ENCODE assay signal across 16 cellular contexts in genomic region chr5:40781843-40782409, GRCh38. TPM values are rescaled to one million over a fixed set of nuclear protein-coding genes. Genes with fewer than 3 reads are reported as not detected.
A peak's percentile ranks its signal among the peaks of the same experiment; 100 is the strongest.
DNase-seq lines count a peak whose midpoint lies in the region; ATAC-seq and TF ChIP-seq lines count a peak whose summit lies in the region.
"Had no signal": no experiment of that assay in that cellular context is flagged by ENCODE, and none has a peak within 500 bp of the region (broad histone marks: within the 10 kb centered on the region; RNA-seq: fewer than 3 reads in every experiment).

No MANE protein-coding gene starts in this region.

- H3K4me3 ChIP-seq in fibroblast of mammary gland (ENCODE audit: control insufficient read depth, low read depth, low read length), result no peak overlapping the region
- H3K4me3 ChIP-seq in psoas muscle, result no peak overlapping the region
- no peak overlapping the region for H3K4me3 ChIP-seq in MM.1S (ENCODE audit: low read length)
- H3K4me3 ChIP-seq: GM12878, HAP-1, mucosa of descending colon, testis had no signal

- H3K27me3 ChIP-seq in psoas muscle (ENCODE audit: insufficient read depth in 3 of 3, low read length in 2 of 3) (no peaks in the 10 kb centered on the region), MM.1S (replicated peaks; ENCODE audit: insufficient read depth, low read length) (no peaks in the 10 kb centered on the region)
- H3K27me3 ChIP-seq: testis had no signal

- no peak overlapping the region for H3K4me2 ChIP-seq in MM.1S (ENCODE audit: low read depth, low read length)

- no peaks in the 10 kb centered on the region for H3F3A ChIP-seq in MM.1S (ENCODE audit: insufficient read depth, low read length)

- no peak overlapping the region for H3K27ac Mint-ChIP-seq in nephron progenitor cell
- H3K27ac Mint-ChIP-seq: endodermal cell had no signal

- H3K27ac ChIP-seq in psoas muscle, result no peak overlapping the region
- no peak overlapping the region for H3K27ac ChIP-seq in MM.1S (ENCODE audit: low read length)
- H3K27ac ChIP-seq: 22Rv1, testis had no signal

- no peak overlapping the region for H3K9ac ChIP-seq in MM.1S (ENCODE audit: low read length)

- 0 out of 2 replicates have a peak, but pooled peaks cover 3% of the 10 kb centered on the region for H4K20me1 ChIP-seq in MM.1S (ENCODE audit: insufficient read depth, low read length)

- no peaks in the 10 kb centered on the region for H3K4me1 Mint-ChIP-seq in nephron progenitor cell

- H3K9me3 ChIP-seq in psoas muscle (no peaks in the 10 kb centered on the region), MM.1S (replicated peaks; ENCODE audit: insufficient read depth, low read length) (no peaks in the 10 kb centered on the region)
- H3K9me3 ChIP-seq: HAP-1, mucosa of descending colon, testis had no signal

- no peak overlapping the region for H2AFZ ChIP-seq in MM.1S (ENCODE audit: low read length)

- H3K27me3 Mint-ChIP-seq in nephron progenitor cell (ENCODE audit: low read depth, poor library complexity), result no peaks in the 10 kb centered on the region

- H3K9me2 ChIP-seq in MM.1S (replicated peaks; ENCODE audit: insufficient read depth, low read length), result no peaks in the 10 kb centered on the region

- H3K4me1 ChIP-seq in psoas muscle (peaks cover 26% of the 10 kb centered on the region), MM.1S (ENCODE audit: low read length) (no peaks in the 10 kb centered on the region)
- H3K4me1 ChIP-seq: HAP-1 had no signal

- TF ChIP-seq CTCF in fibroblast of mammary gland (conservative IDR thresholded peaks at IDR 0.05; ENCODE audit: control insufficient read depth, insufficient read depth, low read depth, low read length), result no peak
- no peak for TF ChIP-seq CTCF in psoas muscle (IDR thresholded peaks at IDR 0.05)
- TF ChIP-seq CTCF in nephron progenitor cell (IDR thresholded peaks at IDR 0.05), result no peak
- no peak for TF ChIP-seq CTCF in MM.1S (IDR thresholded peaks at IDR 0.05; ENCODE audit: low read length)

- peaks cover 83% of the 10 kb centered on the region for H3K79me2 ChIP-seq in MM.1S (ENCODE audit: low read length)

- intact Hi-C loops in psoas muscle (cut with DNase I), result no loop called here

- H3K4me3 Mint-ChIP-seq in nephron progenitor cell, result no peak overlapping the region
- H3K4me3 Mint-ChIP-seq: endodermal cell had no signal

- peak; percentile 36 for DNase-seq in DMS 273 (lab: John Stamatoyannopoulos, UW; ENCODE audit: unreplicated experiment)
- DNase-seq in DMS 273 treated with DMSO at 0.1 percent for 48 hours (lab: John Stamatoyannopoulos, UW), result no peak
- peak; percentile 25 for DNase-seq in NOMO-1 treated with DMSO at 0.1 percent for 48 hours (lab: John Stamatoyannopoulos, UW; ENCODE audit: unreplicated experiment)
- DNase-seq in fibroblast of mammary gland (ENCODE audit: low read depth), result peak; percentile 76
- DNase-seq in psoas muscle, result peak in 1 of 2 donors; percentile 25
- no peak for DNase-seq in nephron progenitor cell
- no peak for DNase-seq in NCI-H69 (lab: John Stamatoyannopoulos, UW)
- DNase-seq in MM.1S, result no peak
- DNase-seq: DMS153, endodermal cell, mucosa of descending colon, NCI-H187 treated with DMSO at 0.1 percent for 48 hours, testis had no signal

- H3K36me3 ChIP-seq in psoas muscle (ENCODE audit: insufficient read depth in 1 of 2, low read depth in 1 of 2) (peaks cover 0 to 5% of the 10 kb centered on the region in 2 donors), MM.1S (replicated peaks; ENCODE audit: insufficient read depth, low read length) (no peaks in the 10 kb centered on the region)

- peaks cover 13% of the 10 kb centered on the region for H3K9me3 Mint-ChIP-seq in nephron progenitor cell
- H3K9me3 Mint-ChIP-seq: endodermal cell had no signal

- peaks cover 37% of the 10 kb centered on the region for H3K36me3 Mint-ChIP-seq in nephron progenitor cell (ENCODE audit: low read depth)

- ATAC-seq in psoas muscle, result peak; percentile 57 to 90 (median 76)
- ATAC-seq: GM12878, mucosa of descending colon had no signal

RNA-seq across cellular contexts. Expression of gene PRKAA1, which starts 16.2 kb away (rescaled TPM):
- 10 to 100 TPM; 28.1 to 36.8 (median 33.8) TPM for total RNA-seq in psoas muscle
- polyA plus RNA-seq in psoas muscle, result 10 to 100 TPM in 2 of 3 donors, 1 to 10 TPM in 1; 9.6 to 14.2 (median 10.3) TPM

RNA-seq across cellular contexts. Expression of gene TTC33, which starts 26.2 kb away (rescaled TPM):
- 10 to 100 TPM; 19.7 to 38.5 (median 27.0) TPM for total RNA-seq in psoas muscle
- 10 to 100 TPM; 11.0 to 31.5 (median 11.3) TPM for polyA plus RNA-seq in psoas muscle

RNA-seq across cellular contexts. Expression of gene RPL37, which starts 53.1 kb away (rescaled TPM):
- 1,000 to 10,000 TPM in 1 of 4 donors, 100 to 1,000 TPM in 3; 737 to 1,162 (median 919) TPM for total RNA-seq in psoas muscle
- 1,000 to 10,000 TPM in 2 of 3 donors, 100 to 1,000 TPM in 1; 991 to 2,293 (median 1,068) TPM for polyA plus RNA-seq in psoas muscle

RNA-seq across cellular contexts. Expression of gene CARD6, which starts 59.2 kb away (rescaled TPM):
- 1 to 10 TPM; 3.0 to 4.1 (median 3.8) TPM for total RNA-seq in psoas muscle
- 1 to 10 TPM; 1.1 to 2.9 (median 1.2) TPM for polyA plus RNA-seq in psoas muscle

Comparison
In these comparisons a context has a peak if more than half of its experiments do, and no peak if none do; other contexts are left out.
1. DNase-seq: peak in DMS 273 (single experiment), NOMO-1 treated with DMSO at 0.1 percent for 48 hours (single experiment) and fibroblast of mammary gland (single experiment); none in DMS 273 treated with DMSO at 0.1 percent for 48 hours (single experiment), nephron progenitor cell (single experiment), NCI-H69 (single experiment) and MM.1S (single experiment).